Comparison of ENCODE assay signal across 21 cellular contexts in the genomic region with DNA sequence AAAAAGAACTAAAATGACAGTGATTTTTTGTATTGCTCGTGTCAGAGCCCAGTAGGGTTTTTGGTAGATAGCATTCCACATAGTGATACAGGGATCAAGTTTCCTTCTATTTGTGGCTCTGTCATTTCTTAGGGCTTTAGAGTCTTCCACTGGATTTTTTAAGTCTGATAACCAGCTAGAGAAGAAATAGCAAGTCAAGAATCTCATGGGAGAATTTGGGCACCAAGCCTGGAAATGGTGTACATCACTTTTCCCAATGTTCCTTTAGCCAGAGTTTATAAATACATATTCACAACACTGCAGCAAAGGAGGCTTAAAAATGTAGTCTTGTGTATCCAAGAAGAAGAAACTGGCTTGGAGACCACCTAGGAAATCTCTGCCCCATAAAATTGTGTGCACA.
"Had no signal": no experiment of that assay in that cellular context is flagged by ENCODE, and none has a peak within 500 bp of the region (broad histone marks: within the 10 kb centered on the region; RNA-seq: fewer than 3 reads in every experiment).

No MANE protein-coding gene starts in this region.

- H3K4me3 ChIP-seq: coronary artery, dorsolateral prefrontal cortex, gastroesophageal sphincter, mucosa of descending colon, neural progenitor cell, ovary, right atrium auricular region, thoracic aorta had no signal

- DNase-seq: caudate nucleus; dorsolateral prefrontal cortex; effector CD8-positive, alpha-beta T cell; glutamatergic neuron; islet precursor cell; mammary epithelial cell; mucosa of descending colon; natural killer cell; nucleus accumbens; ovary; stimulated activated CD4-positive, alpha-beta T cell treated with anti-CD3 and anti-CD28 coated beads, Interleukin-4, amount 100 ng/mL, for 1 hour; stimulated activated CD8-positive, alpha-beta memory T cell treated with anti-CD3 and anti-CD28 coated beads, Interleukin-4, amount 100 ng/mL, for 48 hours; trophoblast cell had no signal

- ATAC-seq: esophagus mucosa; gastroesophageal sphincter; left lobe of liver; mucosa of descending colon; natural killer cell; stimulated activated effector memory CD8-positive, alpha-beta T cell treated with anti-CD3 and anti-CD28 coated beads, Interleukin-12 subunit alpha, Interleukin-12 subunit beta, amount 100 ng/mL, for 72 hours had no signal

- H3K4me2 ChIP-seq: neural progenitor cell had no signal

- H3K27ac ChIP-seq: dorsolateral prefrontal cortex, gastroesophageal sphincter, neural progenitor cell, ovary, right atrium auricular region, thoracic aorta had no signal

- H3K36me3 ChIP-seq: gastroesophageal sphincter, neural progenitor cell, ovary, right atrium auricular region, thoracic aorta had no signal

- H3K27me3 ChIP-seq: dorsolateral prefrontal cortex, gastroesophageal sphincter, neural progenitor cell, ovary, right atrium auricular region had no signal

- H3K9me3 ChIP-seq: gastroesophageal sphincter, mucosa of descending colon, ovary had no signal

- H3K9ac ChIP-seq: neural progenitor cell had no signal

- H2AFZ ChIP-seq: neural progenitor cell had no signal
